16 cellular contexts compared by ENCODE assay signal in the genomic region with DNA sequence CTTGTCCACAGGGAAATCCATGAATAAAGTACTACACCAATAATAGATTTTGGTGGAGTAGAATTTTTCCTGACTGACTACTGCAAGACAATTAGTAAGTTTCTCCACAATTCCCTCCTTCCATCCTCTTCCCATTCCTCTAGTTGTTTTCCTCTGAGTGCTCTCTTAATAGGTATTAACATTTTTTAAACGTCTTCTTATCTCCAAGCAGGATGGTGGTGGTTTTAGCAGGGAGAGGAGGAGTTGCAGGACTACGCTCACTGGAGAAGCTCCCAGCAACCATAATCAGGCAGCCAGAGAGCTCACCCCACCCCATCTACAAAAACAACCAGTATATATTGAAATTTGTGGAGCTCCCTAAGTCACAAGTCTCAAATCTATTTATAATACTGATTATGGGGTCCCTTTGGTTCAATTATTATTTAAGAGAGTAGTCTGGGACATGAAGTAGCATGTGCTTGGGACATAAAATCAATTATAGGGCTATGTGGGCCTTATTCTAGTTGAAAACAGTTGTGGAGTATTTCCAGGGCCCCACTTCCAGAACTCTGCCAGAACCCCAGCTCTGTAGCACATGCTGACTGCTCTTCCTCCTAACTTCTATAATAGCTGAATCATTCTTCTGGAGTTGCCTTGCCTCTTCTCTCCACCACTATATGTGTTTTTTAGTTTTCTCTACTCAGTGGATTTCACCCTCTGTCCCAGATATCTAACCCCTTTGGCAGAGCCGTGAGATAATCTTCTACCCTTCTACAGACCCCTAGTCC. TPM values are rescaled to one million over a fixed set of nuclear protein-coding genes. Genes with fewer than 3 reads are reported as not detected.
DNase-seq lines count a peak whose midpoint lies in the region; ATAC-seq and TF ChIP-seq lines count a peak whose summit lies in the region.
"Had no signal": no experiment of that assay in that cellular context is flagged by ENCODE, and none has a peak within 500 bp of the region (broad histone marks: within the 10 kb centered on the region; RNA-seq: fewer than 3 reads in every experiment).

No MANE protein-coding gene starts in this region.

- no peak overlapping the region for H2AFZ ChIP-seq in MM.1S (ENCODE audit: low read length)

- peak overlapping the region; percentile 6; the same call in 1 of the 2 replicates for H3K27ac ChIP-seq in MM.1S (ENCODE audit: low read length)
- H3K27ac ChIP-seq in mesodermal cell (ENCODE audit: low read depth, low read length, severe bottlenecking), result peak overlapping the region; percentile 54
- H3K27ac ChIP-seq: 22Rv1, testis had no signal

- H3K4me3 Mint-ChIP-seq in activated T-helper 2 cell treated with anti-CD3 and anti-CD28 coated beads, Interferon-gamma antibody, Interleukin-2, Interleukin-4, amounts not matched to agents 10 μg/mL and 5 μg/mL and 100 μg/mL, durations not matched to agents 14 hours and 24 hours and 36 hours (ENCODE audit: low read depth), result no peak overlapping the region
- H3K4me3 Mint-ChIP-seq: activated naive CD8-positive, alpha-beta T cell treated with anti-CD3 and anti-CD28 coated beads for 36 hours; T-helper 17 cell had no signal

- H3K79me2 ChIP-seq in MM.1S (ENCODE audit: low read length), result no peaks in the 10 kb centered on the region

- H3K4me1 Mint-ChIP-seq in activated T-helper 2 cell treated with anti-CD3 and anti-CD28 coated beads, Interferon-gamma antibody, Interleukin-2, Interleukin-4, amounts not matched to agents 10 μg/mL and 5 μg/mL and 100 μg/mL, durations not matched to agents 14 hours and 24 hours and 36 hours (ENCODE audit: low read depth), result peaks cover 36% of the 10 kb centered on the region

- peaks cover 39% of the 10 kb centered on the region for H3F3A ChIP-seq in MM.1S (ENCODE audit: insufficient read depth, low read length)

- no peak for TF ChIP-seq CTCF in MM.1S (IDR thresholded peaks at IDR 0.05; ENCODE audit: low read length)

- ATAC-seq in GM18517 (IDR thresholded peaks at IDR 0.05; ENCODE audit: unreplicated experiment), result no peak
- ATAC-seq: HCT116, Panc1, T-helper 17 cell had no signal

- no peaks in the 10 kb centered on the region for H3K9me2 ChIP-seq in MM.1S (replicated peaks; ENCODE audit: insufficient read depth, low read length)

- peaks cover 47% of the 10 kb centered on the region for H3K4me1 ChIP-seq in MM.1S (ENCODE audit: low read length)
- peaks cover 10% of the 10 kb centered on the region for H3K4me1 ChIP-seq in mesodermal cell (ENCODE audit: control insufficient read depth, insufficient read depth, low read length, poor library complexity, severe bottlenecking)
- H3K4me1 ChIP-seq: testis had no signal

- WGBS in mesodermal cell (ENCODE audit: insufficient coverage in 2 of 2), 2 experiments, result no CpG with 5 or more reads among the region's 3 CpGs

- H4K20me1 ChIP-seq in MM.1S (ENCODE audit: insufficient read depth, low read length), result no peaks in the 10 kb centered on the region

- no peaks in the 10 kb centered on the region for H3K27me3 Mint-ChIP-seq in activated T-helper 2 cell treated with anti-CD3 and anti-CD28 coated beads, Interferon-gamma antibody, Interleukin-2, Interleukin-4, amounts not matched to agents 10 μg/mL and 5 μg/mL and 100 μg/mL, durations not matched to agents 14 hours and 24 hours and 36 hours (ENCODE audit: low read depth)
- H3K27me3 Mint-ChIP-seq: activated naive CD8-positive, alpha-beta T cell treated with anti-CD3 and anti-CD28 coated beads for 36 hours had no signal

- H3K36me3 ChIP-seq in MM.1S (replicated peaks; ENCODE audit: insufficient read depth, low read length), result no peaks in the 10 kb centered on the region
- H3K36me3 ChIP-seq in mesodermal cell (ENCODE audit: control insufficient read depth, insufficient read depth, low read length), result no peaks in the 10 kb centered on the region

- intact Hi-C loops in activated T-helper 2 cell treated with anti-CD3 and anti-CD28 coated beads, Interferon-gamma antibody, Interleukin-2, Interleukin-4, amounts not matched to agents 10 μg/mL and 5 μg/mL and 100 μg/mL, durations not matched to agents 14 hours and 24 hours and 36 hours (cut with micrococcal nuclease), result loop anchor here (5.0 kb wide), 1 partner anchor 36 kb away; no protein-coding TSS in a partner anchor

- no peak overlapping the region for H3K4me3 ChIP-seq in MM.1S (ENCODE audit: low read length)
- H3K4me3 ChIP-seq in mesodermal cell (ENCODE audit: extremely low read depth, insufficient read depth, low read length, poor library complexity, severe bottlenecking), result no peak overlapping the region
- H3K4me3 ChIP-seq: testis had no signal

- H3K4me2 ChIP-seq in MM.1S (ENCODE audit: low read depth, low read length), result no peak overlapping the region

- no peak overlapping the region for H3K9ac ChIP-seq in MM.1S (ENCODE audit: low read length)

- H3K27me3 ChIP-seq in MM.1S (replicated peaks; ENCODE audit: insufficient read depth, low read length), result no peaks in the 10 kb centered on the region
- H3K27me3 ChIP-seq: testis had no signal

- H3K9me3 Mint-ChIP-seq in activated T-helper 2 cell treated with anti-CD3 and anti-CD28 coated beads, Interferon-gamma antibody, Interleukin-2, Interleukin-4, amounts not matched to agents 10 μg/mL and 5 μg/mL and 100 μg/mL, durations not matched to agents 14 hours and 24 hours and 36 hours, result no peaks in the 10 kb centered on the region
- H3K9me3 Mint-ChIP-seq: activated naive CD8-positive, alpha-beta T cell treated with anti-CD3 and anti-CD28 coated beads for 36 hours had no signal

- no peaks in the 10 kb centered on the region for H3K9me3 ChIP-seq in MM.1S (replicated peaks; ENCODE audit: insufficient read depth, low read length)
- H3K9me3 ChIP-seq in mesodermal cell (ENCODE audit: control insufficient read depth, low read length), result no peaks in the 10 kb centered on the region
- H3K9me3 ChIP-seq: testis had no signal

- DNase-seq in DMS 273 (lab: John Stamatoyannopoulos, UW; ENCODE audit: unreplicated experiment) (peak; percentile 10), DMS 273 treated with DMSO at 0.1 percent for 48 hours (lab: John Stamatoyannopoulos, UW) (no peak), MM.1S (no peak), NCI-H1694 treated with DMSO at 0.1 percent for 48 hours (lab: John Stamatoyannopoulos, UW) (no peak), NCI-H82 (lab: John Stamatoyannopoulos, UW) (no peak)
- DNase-seq in activated T-helper 2 cell treated with anti-CD3 and anti-CD28 coated beads, Interferon-gamma antibody, Interleukin-2, Interleukin-4, amounts not matched to agents 10 μg/mL and 5 μg/mL and 100 μg/mL, durations not matched to agents 14 hours and 24 hours and 36 hours (ENCODE audit: low spot score), result no peak
- DNase-seq: NCI-H2227 treated with DMSO at 0.1 percent for 48 hours, T-helper 17 cell, testis had no signal

- no peaks in the 10 kb centered on the region for H3K36me3 Mint-ChIP-seq in activated T-helper 2 cell treated with anti-CD3 and anti-CD28 coated beads, Interferon-gamma antibody, Interleukin-2, Interleukin-4, amounts not matched to agents 10 μg/mL and 5 μg/mL and 100 μg/mL, durations not matched to agents 14 hours and 24 hours and 36 hours (ENCODE audit: low read depth)

- peak overlapping the region; percentile 12 for H3K27ac Mint-ChIP-seq in activated T-helper 2 cell treated with anti-CD3 and anti-CD28 coated beads, Interferon-gamma antibody, Interleukin-2, Interleukin-4, amounts not matched to agents 10 μg/mL and 5 μg/mL and 100 μg/mL, durations not matched to agents 14 hours and 24 hours and 36 hours
- H3K27ac Mint-ChIP-seq: activated naive CD8-positive, alpha-beta T cell treated with anti-CD3 and anti-CD28 coated beads for 36 hours; T-helper 17 cell had no signal

RNA-seq across cellular contexts. Expression of a gene that starts 49.8 kb away (rescaled TPM):
- total RNA-seq in activated T-helper 2 cell treated with anti-CD3 and anti-CD28 coated beads, Interferon-gamma antibody, Interleukin-2, Interleukin-4, amounts not matched to agents 10 μg/mL and 5 μg/mL and 100 μg/mL, durations not matched to agents 14 hours and 24 hours and 36 hours, result 82.5 and 84.5 TPM in 2 replicates
- polyA plus RNA-seq in mesodermal cell (2013, experiment 1 of 2), result 9.6 TPM
- polyA plus RNA-seq in mesodermal cell (2013, experiment 2 of 2), result 6.6 TPM
- total RNA-seq: MCF 10A had no signal
